Comparison of ENCODE assay signal across 8 cellular contexts in the genomic region with DNA sequence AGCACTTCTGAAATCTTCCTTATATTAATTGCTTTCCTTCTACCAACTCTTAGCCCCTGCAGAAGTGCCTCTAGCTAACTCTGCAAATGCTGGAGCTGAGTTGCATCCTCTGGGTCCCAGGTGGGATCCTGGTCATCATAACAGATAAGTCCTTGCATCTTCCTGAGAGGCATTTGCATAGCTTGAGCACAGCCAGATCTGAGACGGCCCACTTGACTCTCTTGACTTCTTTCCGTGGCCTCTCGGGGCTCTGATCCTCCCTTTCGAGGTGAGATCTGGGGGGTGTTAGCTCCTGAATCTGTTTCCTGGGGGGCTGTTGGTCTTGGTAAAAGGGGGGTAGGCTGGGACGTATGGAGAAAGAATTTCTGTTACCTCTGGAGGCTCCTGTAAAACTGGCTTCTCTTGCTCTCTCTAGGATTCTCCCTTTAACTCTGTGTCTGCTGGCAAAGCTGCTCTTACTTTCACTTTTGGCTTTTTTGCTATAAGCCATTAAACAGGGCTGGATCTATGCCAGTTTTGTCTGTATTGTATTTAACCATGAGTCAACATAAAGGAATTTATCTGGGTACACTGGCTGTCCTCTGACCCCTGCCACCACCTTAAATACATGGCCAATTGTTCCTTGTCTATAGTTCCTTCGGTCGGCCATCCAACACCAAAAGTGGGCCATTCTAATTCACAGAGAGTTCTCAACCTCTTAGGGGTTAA.
DNase-seq lines count a peak whose midpoint lies in the region; ATAC-seq, FAIRE-seq and TF ChIP-seq lines count a peak whose summit lies in the region.

No MANE protein-coding gene starts in this region.

- H3K9me3 Mint-ChIP-seq in activated CD8-positive, alpha-beta T cell treated with anti-CD3 and anti-CD28 coated beads for 36 hours, result no peaks in the 10 kb centered on the region

- CTCF ChIA-PET in A549 (lab: Yijun Ruan, JAX), result interaction anchor here (0.5 to 1.3 kb wide), 2 partner anchors 10 to 154 kb away, joined by 3 read pairs; no protein-coding TSS in a partner anchor
- CTCF ChIA-PET in activated CD8-positive, alpha-beta T cell treated with anti-CD3 and anti-CD28 coated beads for 36 hours (lab: Charles Lee), result no interaction called here

- TF ChIP-seq POLR2A in A549 (IDR thresholded peaks at IDR 0.05; ENCODE audit: low read length), result no peak

- DNase-seq in A549 (ENCODE audit: low read depth in 1 of 2, low spot score in 1 of 2) (peak in 1 of 2 experiments; percentile 12), kidney epithelial cell (ENCODE audit: low read depth) (peak; percentile 61), activated gamma-delta T cell (lab: John Stamatoyannopoulos, UW) (no peak), SHP77 treated with DMSO at 0.1 percent for 48 hours (lab: John Stamatoyannopoulos, UW) (no peak)
- no peak for DNase-seq in activated CD8-positive, alpha-beta T cell treated with anti-CD3 and anti-CD28 coated beads for 36 hours

- H3K4me3 ChIP-seq in A549, result peak overlapping the region; percentile 18; the same call in 1 of the 3 replicates
- H3K4me3 ChIP-seq in kidney epithelial cell (ENCODE audit: low read depth, low read length), result peak overlapping the region; percentile 44
- H3K4me3 ChIP-seq in urinary bladder (ENCODE audit: low read depth, low read length), result peak overlapping the region; percentile 39

- H3K9me3 ChIP-seq in A549, result no peaks in the 10 kb centered on the region

- H3K4me3 Mint-ChIP-seq in activated CD8-positive, alpha-beta T cell treated with anti-CD3 and anti-CD28 coated beads for 36 hours, result no peak overlapping the region

- H3K27ac Mint-ChIP-seq in activated CD8-positive, alpha-beta T cell treated with anti-CD3 and anti-CD28 coated beads for 36 hours, result no peak overlapping the region

- H3K27ac ChIP-seq in A549, result no peak overlapping the region
- peak overlapping the region; percentile 53 for H3K27ac ChIP-seq in urinary bladder (ENCODE audit: low read depth)

- no peaks in the 10 kb centered on the region for H3K36me3 Mint-ChIP-seq in activated CD8-positive, alpha-beta T cell treated with anti-CD3 and anti-CD28 coated beads for 36 hours (ENCODE audit: low read depth)

- intact Hi-C loops in activated CD8-positive, alpha-beta T cell treated with anti-CD3 and anti-CD28 coated beads for 36 hours (cut with micrococcal nuclease), result no loop called here

- no peaks in the 10 kb centered on the region for H3K27me3 ChIP-seq in kidney epithelial cell (ENCODE audit: control insufficient read depth, insufficient read depth, low read length)

- no peak for FAIRE-seq in A549 (lab: Jason Lieb, UNC)

- no peak for TF ChIP-seq CTCF in A549 (IDR thresholded peaks at IDR 0.05)
- TF ChIP-seq CTCF in activated CD8-positive, alpha-beta T cell treated with anti-CD3 and anti-CD28 coated beads for 36 hours (IDR thresholded peaks at IDR 0.05), result no peak
- TF ChIP-seq CTCF in kidney epithelial cell (IDR thresholded peaks at IDR 0.05; ENCODE audit: insufficient read depth, low read length, poor library complexity, severe bottlenecking), result no peak

- ATAC-seq in A549 (peak; percentile 34 to 48; a peak in 3 of 6 replicates), GM18870 (IDR thresholded peaks at IDR 0.05; ENCODE audit: unreplicated experiment) (peak; percentile 54), HG03432 (IDR thresholded peaks at IDR 0.05; ENCODE audit: unreplicated experiment) (peak; percentile 75)
- ATAC-seq in activated CD8-positive, alpha-beta T cell treated with anti-CD3 and anti-CD28 coated beads for 36 hours, result peak; percentile 24

- no peak for TF ChIP-seq RAD21 in A549 (conservative IDR thresholded peaks at IDR 0.05 in 1 of 2, IDR thresholded peaks at IDR 0.05 in 1 of 2)

- no peak for TF ChIP-seq EP300 in A549 (IDR thresholded peaks at IDR 0.05)

- POLR2A ChIA-PET in A549 (lab: Yijun Ruan, JAX), result no interaction called here
- POLR2A ChIA-PET in activated CD8-positive, alpha-beta T cell treated with anti-CD3 and anti-CD28 coated beads for 36 hours (lab: Charles Lee), result no interaction called here

- H3K36me3 ChIP-seq in kidney epithelial cell (ENCODE audit: control insufficient read depth, insufficient read depth, low read length), result no peaks in the 10 kb centered on the region
- H3K36me3 ChIP-seq in urinary bladder (ENCODE audit: insufficient read depth), result no peaks in the 10 kb centered on the region

- H3K4me1 ChIP-seq in A549 (no peaks in the 10 kb centered on the region), urinary bladder (ENCODE audit: insufficient read depth) (no peaks in the 10 kb centered on the region)

- no peaks in the 10 kb centered on the region for H3K27me3 Mint-ChIP-seq in activated CD8-positive, alpha-beta T cell treated with anti-CD3 and anti-CD28 coated beads for 36 hours

- H3K4me1 Mint-ChIP-seq in activated CD8-positive, alpha-beta T cell treated with anti-CD3 and anti-CD28 coated beads for 36 hours (ENCODE audit: low read depth), result no peaks in the 10 kb centered on the region

- peak overlapping the region; percentile 69 for H3K4me2 ChIP-seq in A549

- WGBS in A549 (ENCODE audit: missing lambda C conversion rate), result 36% methylated on average over 6 of the region's 7 CpGs
- WGBS in urinary bladder, result 6% methylated on average over 7 of the region's 7 CpGs

TF ChIP-seq in A549, 52 proteins besides CTCF, POLR2A, EP300 and RAD21:
- TF ChIP-seq GATA3 (IDR thresholded peaks at IDR 0.05; ENCODE audit: borderline replicate concordance) (no peak), BHLHE40 (IDR thresholded peaks at IDR 0.05; ENCODE audit: low read depth, low read length) (no peak), KDM1A (IDR thresholded peaks at IDR 0.05; ENCODE audit: low read depth) (no peak), SMC3 (IDR thresholded peaks at IDR 0.05) (no peak), CHD2 (IDR thresholded peaks at IDR 0.05; ENCODE audit: low read length, partially characterized antibody) (no peak), HOXA7 (CRISPR knock-in tag; IDR thresholded peaks at IDR 0.05) (no peak), SREBF2 (IDR thresholded peaks at IDR 0.05) (no peak), EHMT2 (IDR thresholded peaks at IDR 0.05; ENCODE audit: low read depth) (no peak), EHF (CRISPR knock-in tag; IDR thresholded peaks at IDR 0.05) (no peak), NR3C1 (IDR thresholded peaks at IDR 0.05) (no peak), CBX2 (IDR thresholded peaks at IDR 0.05; ENCODE audit: borderline replicate concordance, low read depth) (no peak), ZC3H11A (IDR thresholded peaks at IDR 0.05) (no peak), MYC (IDR thresholded peaks at IDR 0.05; ENCODE audit: borderline replicate concordance, low read length) (no peak), JUN (IDR thresholded peaks at IDR 0.05) (no peak)
- TF ChIP-seq, protein P1, sequence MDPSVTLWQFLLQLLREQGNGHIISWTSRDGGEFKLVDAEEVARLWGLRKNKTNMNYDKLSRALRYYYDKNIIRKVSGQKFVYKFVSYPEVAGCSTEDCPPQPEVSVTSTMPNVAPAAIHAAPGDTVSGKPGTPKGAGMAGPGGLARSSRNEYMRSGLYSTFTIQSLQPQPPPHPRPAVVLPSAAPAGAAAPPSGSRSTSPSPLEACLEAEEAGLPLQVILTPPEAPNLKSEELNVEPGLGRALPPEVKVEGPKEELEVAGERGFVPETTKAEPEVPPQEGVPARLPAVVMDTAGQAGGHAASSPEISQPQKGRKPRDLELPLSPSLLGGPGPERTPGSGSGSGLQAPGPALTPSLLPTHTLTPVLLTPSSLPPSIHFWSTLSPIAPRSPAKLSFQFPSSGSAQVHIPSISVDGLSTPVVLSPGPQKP (IDR thresholded peaks at IDR 0.05; ENCODE audit: low read depth, low read length), result no peak

Comparison
In these comparisons a context has a peak if more than half of its experiments do, and no peak if none do; other contexts are left out.
1. ATAC-seq: peak in every context shown above with its lines; median percentile 75 in HG03432; 54 in GM18870; 41 in A549; 24 in activated CD8-positive, alpha-beta T cell treated with anti-CD3 and anti-CD28 coated beads for 36 hours.